In genomic region chr15:34065941-34066340, GRCh38 we compare ENCODE assay signal across 22 cellular contexts.
"Had no signal": no experiment of that assay in that cellular context is flagged by ENCODE, and none has a peak within 500 bp of the region (broad histone marks: within the 10 kb centered on the region; RNA-seq: fewer than 3 reads in every experiment).

No MANE protein-coding gene starts in this region.

- H3K36me3 ChIP-seq: heart left ventricle, left ventricle myocardium inferior, neutrophil, uterus had no signal

- H3K4me3 ChIP-seq: heart left ventricle, left ventricle myocardium inferior, lung, uterus had no signal

- H3K4me1 ChIP-seq: left ventricle myocardium inferior, uterus had no signal

- H3K27ac ChIP-seq: heart left ventricle, left ventricle myocardium inferior, neutrophil, uterus, VCaP had no signal

- H3K27me3 ChIP-seq: heart left ventricle, neutrophil, uterus had no signal

- DNase-seq: activated CD4-positive, alpha-beta T cell treated with anti-CD3 and anti-CD28 coated beads for 4 hours; activated CD4-positive, alpha-beta T cell treated with anti-CD3 and anti-CD28 coated beads, Interleukin-2, amount 50 U/mL, for 4 hours; activated naive CD4-positive, alpha-beta T cell; activated T-cell treated with anti-CD3 and anti-CD28 coated beads for 4 hours; activated T-cell treated with anti-CD3 and anti-CD28 coated beads, Interleukin-2, amount 50 U/mL, for 72 hours; dermis blood vessel endothelial cell; effector CD4-positive, alpha-beta T cell; foreskin fibroblast; heart left ventricle; kidney glomerular epithelial cell; left ventricle myocardium inferior; nephron progenitor cell; small intestine; stimulated activated CD4-positive, alpha-beta T cell treated with anti-CD3 and anti-CD28 coated beads, Interleukin-4, amount 100 ng/mL, for 24 hours; uterus had no signal

- ATAC-seq: activated naive CD4-positive, alpha-beta T cell treated with anti-CD3 and anti-CD28 coated beads, Interleukin-2, amount 50 U/mL, for 72 hours; activated T-cell treated with anti-CD3 and anti-CD28 coated beads, Interleukin-2, amount 50 U/mL, for 72 hours; heart left ventricle; sciatic nerve; stimulated activated effector memory CD8-positive, alpha-beta T cell treated with anti-CD3 and anti-CD28 coated beads, Interleukin-12 subunit alpha, Interleukin-12 subunit beta, amount 100 ng/mL, for 72 hours had no signal

- H3K9me3 ChIP-seq: heart left ventricle, left ventricle myocardium inferior, neutrophil, uterus had no signal

- FAIRE-seq: colon, small intestine had no signal
